In the genomic region with DNA sequence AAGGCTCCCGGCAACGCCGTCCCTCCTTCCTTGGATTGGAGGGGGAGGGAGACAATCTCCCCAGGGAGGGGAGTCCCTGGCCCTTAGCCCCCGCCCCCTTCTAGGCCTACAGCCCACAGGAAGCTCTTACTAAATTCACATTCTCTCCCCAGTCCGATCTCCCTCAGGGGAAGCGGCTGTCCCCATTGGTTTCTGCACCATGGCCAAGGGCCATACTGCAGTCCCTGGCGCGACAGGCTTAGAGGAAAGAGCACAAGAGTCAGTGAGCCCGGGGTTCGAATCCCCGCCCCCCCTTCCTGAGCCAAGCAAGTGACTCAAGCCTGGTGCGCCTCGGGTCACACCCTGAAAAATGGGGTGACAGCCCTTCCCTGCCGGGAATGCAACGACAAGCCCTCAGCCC, we compare ENCODE assay signal across 11 cellular contexts. TPM values are rescaled to one million over a fixed set of nuclear protein-coding genes. Genes with fewer than 3 reads are reported as not detected.
A peak's percentile ranks its signal among the peaks of the same experiment; 100 is the strongest.
DNase-seq lines count a peak whose midpoint lies in the region; ATAC-seq and TF ChIP-seq lines count a peak whose summit lies in the region.
"Had no signal": no experiment of that assay in that cellular context is flagged by ENCODE, and none has a peak within 500 bp of the region (broad histone marks: within the 10 kb centered on the region; RNA-seq: fewer than 3 reads in every experiment).

No MANE protein-coding gene starts in this region.

- no TSS peak for BruUV-seq in Caco-2 (replicated peaks; lab: Mats Ljungman, UMichigan)

- H3K27me3 ChIP-seq in Caco-2 (replicated peaks; ENCODE audit: control insufficient read depth, insufficient read depth, low read length) (no peaks in the 10 kb centered on the region), endodermal cell (ENCODE audit: control insufficient read depth, insufficient read depth, low read length, poor library complexity, severe bottlenecking) (peaks cover 52% of the 10 kb centered on the region), BE2C (peaks cover 11% of the 10 kb centered on the region)

- intact Hi-C loops in Caco-2 (cut with micrococcal nuclease; ENCODE audit: unreplicated experiment): no loop called here

- no peak overlapping the region for H3K4me3 ChIP-seq in Caco-2 (ENCODE audit: low read depth, low read length)
- H3K4me3 ChIP-seq in endodermal cell (ENCODE audit: low read length): no peak overlapping the region
- no peak overlapping the region for H3K4me3 ChIP-seq in BE2C (ENCODE audit: low read depth, low read length)

- H3K9ac ChIP-seq in endodermal cell (ENCODE audit: extremely low read depth, low read length, poor library complexity, severe bottlenecking): no peak overlapping the region

- no peaks in the 10 kb centered on the region for H3K4me1 Mint-ChIP-seq in Caco-2 (ENCODE audit: low read depth, unreplicated experiment)
- H3K4me1 Mint-ChIP-seq in endodermal cell: peaks cover 4% of the 10 kb centered on the region
- peaks cover 9% of the 10 kb centered on the region for H3K4me1 Mint-ChIP-seq in osteocyte (ENCODE audit: unreplicated experiment)

- ATAC-seq in GM18873 (IDR thresholded peaks at IDR 0.05; ENCODE audit: low FRiP score, unreplicated experiment): no peak
- no peak for ATAC-seq in HG03342 (IDR thresholded peaks at IDR 0.05; ENCODE audit: unreplicated experiment)

- H3K27me3 Mint-ChIP-seq in Caco-2 (ENCODE audit: insufficient read depth, unreplicated experiment) (peaks cover 7% of the 10 kb centered on the region), endodermal cell (ENCODE audit: insufficient read depth) (peaks cover 54% of the 10 kb centered on the region), osteocyte (ENCODE audit: unreplicated experiment) (peaks cover 28% of the 10 kb centered on the region)

- no peaks in the 10 kb centered on the region for H3K9me3 Mint-ChIP-seq in Caco-2 (ENCODE audit: unreplicated experiment)
- H3K9me3 Mint-ChIP-seq in endodermal cell: no peaks in the 10 kb centered on the region
- no peaks in the 10 kb centered on the region for H3K9me3 Mint-ChIP-seq in osteocyte (ENCODE audit: unreplicated experiment)
- H3K9me3 Mint-ChIP-seq: stimulated activated naive CD8-positive, alpha-beta T cell treated with anti-CD3 and anti-CD28 coated beads, Interleukin-15, amount 100 ng/mL, for 72 hours had no signal

- 58 to 60% methylated on average over 10 to 15 of the region's 15 CpGs for WGBS in endodermal cell (ENCODE audit: insufficient coverage in 1 of 2, insufficient read length in 1 of 2), 2 experiments

- POLR2A ChIA-PET in Caco-2 (lab: Charles Lee): no interaction called here

- H3K4me3 Mint-ChIP-seq in Caco-2 (ENCODE audit: unreplicated experiment): peak overlapping the region; percentile 98
- peak overlapping the region; percentile 84 for H3K4me3 Mint-ChIP-seq in endodermal cell
- peak overlapping the region; percentile 3 for H3K4me3 Mint-ChIP-seq in osteocyte (ENCODE audit: unreplicated experiment)

- H3K9me3 ChIP-seq in Caco-2 (no peaks in the 10 kb centered on the region), endodermal cell (ENCODE audit: control insufficient read depth, low read length) (no peaks in the 10 kb centered on the region), BE2C (no peaks in the 10 kb centered on the region)

- peaks cover 5% of the 10 kb centered on the region for H3K36me3 Mint-ChIP-seq in Caco-2 (ENCODE audit: insufficient read depth, unreplicated experiment)
- H3K36me3 Mint-ChIP-seq in endodermal cell (ENCODE audit: low read depth): no peaks in the 10 kb centered on the region
- H3K36me3 Mint-ChIP-seq in osteocyte (ENCODE audit: unreplicated experiment): peaks cover 3% of the 10 kb centered on the region

- no peaks in the 10 kb centered on the region for H3K36me3 ChIP-seq in Caco-2 (ENCODE audit: control insufficient read depth, insufficient read depth, low read length)
- H3K36me3 ChIP-seq in endodermal cell (ENCODE audit: control insufficient read depth, insufficient read depth, low read length): no peaks in the 10 kb centered on the region
- H3K36me3 ChIP-seq in BE2C: no peaks in the 10 kb centered on the region

- TF ChIP-seq CTCF in Caco-2 (IDR thresholded peaks at IDR 0.05; ENCODE audit: insufficient read depth in 1 of 2, low read depth in 1 of 2, low read length in 1 of 2, severe bottlenecking in 1 of 2, unreplicated experiment in 1 of 2) (no peak), endodermal cell (conservative IDR thresholded peaks at IDR 0.05) (no peak), osteocyte (IDR thresholded peaks at IDR 0.05) (no peak), BE2C (IDR thresholded peaks at IDR 0.05; ENCODE audit: low read depth, low read length) (no peak)

- H3K27ac Mint-ChIP-seq in Caco-2 (ENCODE audit: unreplicated experiment) (no peak overlapping the region), endodermal cell (no peak overlapping the region), osteocyte (ENCODE audit: unreplicated experiment) (no peak overlapping the region)

- H3K27ac ChIP-seq in endodermal cell (ENCODE audit: low read depth, low read length): no peak overlapping the region

- no peak for DNase-seq in Caco-2
- DNase-seq in NCI-H1092 treated with DMSO at 0.1 percent for 48 hours (lab: John Stamatoyannopoulos, UW): peak; percentile 65
- no peak for DNase-seq in endodermal cell
- DNase-seq in osteocyte (ENCODE audit: extremely low spot score, unreplicated experiment): no peak
- no peak for DNase-seq in inferior parietal cortex (ENCODE audit: extremely low spot score)
- DNase-seq in BE2C: no peak
- DNase-seq: MV-4-11, T1000 had no signal

- CTCF ChIA-PET in Caco-2 (lab: Charles Lee): no interaction called here

- H3K4me1 ChIP-seq in Caco-2 (peaks cover 7% of the 10 kb centered on the region; the same call in 1 of the 2 replicates), endodermal cell (ENCODE audit: control insufficient read depth, insufficient read depth, low read length) (no peaks in the 10 kb centered on the region), BE2C (no peaks in the 10 kb centered on the region)

RNA-seq across cellular contexts. Expression of gene ABLIM2, which starts 1.1 kb away (rescaled TPM):
- total RNA-seq in Caco-2 (2022): 0.23 TPM in 1 of 2 replicates, not detected in the other
- 1 to 10 TPM in 1 of 2 donors, under 1 TPM in 1; 0.35 to 1.6 TPM for total RNA-seq in endodermal cell
- polyA plus RNA-seq in endodermal cell (2013, experiment 1 of 2): 1.4 TPM
- 2.5 TPM for polyA plus RNA-seq in endodermal cell (2013, experiment 2 of 2)
- 0.24 and 0.31 TPM in 2 replicates for total RNA-seq in osteocyte
- polyA plus RNA-seq in BE2C (2012; ENCODE audit: insufficient read depth, insufficient read length, low read depth): 10.1 TPM

RNA-seq across cellular contexts. Expression of gene SH3TC1, which starts 41.6 kb away (rescaled TPM):
- 17.2 and 18.6 TPM in 2 replicates for total RNA-seq in Caco-2 (2022)
- total RNA-seq in endodermal cell: 1 to 10 TPM; 1.9 to 2.6 TPM
- polyA plus RNA-seq in endodermal cell (2013, experiment 1 of 2): 0.39 TPM
- polyA plus RNA-seq in endodermal cell (2013, experiment 2 of 2): 0.58 TPM
- total RNA-seq in osteocyte: 0.70 and 1.6 TPM in 2 replicates
- 43.1 TPM for polyA plus RNA-seq in BE2C (2012; ENCODE audit: insufficient read depth, insufficient read length, low read depth)

Comparison
In these comparisons a context has a peak if more than half of its experiments do, and no peak if none do; other contexts are left out.
1. H3K4me3 Mint-ChIP-seq: peak in every context shown above with its lines; median percentile 98 in Caco-2; 84 in endodermal cell; 3 in osteocyte.